ENCODE assay signal across 19 cellular contexts in the genomic region with DNA sequence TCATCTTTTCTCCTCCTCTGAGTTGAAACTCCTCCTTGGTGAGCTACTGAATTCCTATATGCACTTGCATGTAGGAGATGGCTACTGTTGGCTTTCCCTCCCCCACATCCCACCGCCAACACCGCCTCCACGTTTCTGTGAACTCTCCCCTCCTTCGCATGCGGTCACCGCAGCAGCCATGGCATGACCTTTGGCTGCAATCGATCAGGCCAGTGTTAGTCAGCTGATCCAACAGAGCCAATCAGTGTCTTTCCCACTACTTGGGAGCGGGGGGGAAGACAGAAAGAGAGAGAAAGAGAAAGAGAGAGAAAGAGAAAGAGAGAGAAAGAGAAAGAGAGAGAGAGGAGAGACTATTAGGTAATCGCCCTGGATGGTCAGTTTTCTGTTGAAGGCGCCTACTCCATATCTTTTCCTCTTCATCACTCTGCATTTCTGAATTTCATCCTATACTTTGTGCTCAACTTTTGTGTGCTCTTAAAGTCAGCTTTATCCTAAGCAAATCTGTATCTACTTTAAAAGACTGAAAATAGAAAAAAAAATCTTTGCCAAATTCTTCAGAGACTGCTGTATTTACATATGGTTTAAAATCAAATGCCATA. TPM values are rescaled to one million over a fixed set of nuclear protein-coding genes. Genes with fewer than 3 reads are reported as not detected.
A peak's percentile ranks its signal among the peaks of the same experiment; 100 is the strongest.
DNase-seq lines count a peak whose midpoint lies in the region; ATAC-seq, FAIRE-seq and TF ChIP-seq lines count a peak whose summit lies in the region.
"Had no signal": no experiment of that assay in that cellular context is flagged by ENCODE, and none has a peak within 500 bp of the region (broad histone marks: within the 10 kb centered on the region; RNA-seq: fewer than 3 reads in every experiment).

No MANE protein-coding gene starts in this region.

- no peak overlapping the region for H3K56ac ChIP-seq in H1 (replicated peaks; ENCODE audit: insufficient read length, low read depth, low read length)

- no peaks in the 10 kb centered on the region for H3K36me3 Mint-ChIP-seq in stimulated activated naive CD8-positive, alpha-beta T cell treated with anti-CD3 and anti-CD28 coated beads, Interleukin-15, Interleukin-2, amounts not matched to agents 100 ng/mL and 50 ng/mL, for 24 hours (ENCODE audit: low read depth)
- no peaks in the 10 kb centered on the region for H3K36me3 Mint-ChIP-seq in activated naive CD4-positive, alpha-beta T cell treated with anti-CD3 and anti-CD28 coated beads for 36 hours (ENCODE audit: low read depth)
- H3K36me3 Mint-ChIP-seq in activated CD8-positive, alpha-beta memory T cell treated with anti-CD3 and anti-CD28 coated beads, Interleukin-2, amount 10 ng/mL, durations not matched to agents 7 days and 5 days = no peaks in the 10 kb centered on the region
- H3K36me3 Mint-ChIP-seq: CD8-positive, alpha-beta T cell had no signal

- CTCF ChIA-PET in H1 (lab: Charles Lee; ENCODE audit: partially characterized antibody) = interaction anchor here (0.7 kb wide), 3 partner anchors 8 to 111 kb away, joined by 3 to 5 read pairs (median 4); no protein-coding TSS in a partner anchor
- CTCF ChIA-PET in activated naive CD4-positive, alpha-beta T cell treated with anti-CD3 and anti-CD28 coated beads for 36 hours (lab: Charles Lee) = no interaction called here
- CTCF ChIA-PET in activated CD8-positive, alpha-beta memory T cell treated with anti-CD3 and anti-CD28 coated beads, Interleukin-2, amount 10 ng/mL, durations not matched to agents 7 days and 5 days (lab: Charles Lee) = interaction anchor here (1.1 kb wide), 2 partner anchors 9 to 20 kb away, joined by 3 to 4 read pairs; no protein-coding TSS in a partner anchor

- H3K14ac ChIP-seq in H1 (ENCODE audit: insufficient read length) = no peak overlapping the region

- no peaks in the 10 kb centered on the region for H3K23me2 ChIP-seq in H1 (ENCODE audit: low read depth, low read length)

- H3K4me3 ChIP-seq in H1 (ENCODE audit: extremely low read depth in 1 of 4, insufficient read depth in 2 of 4, low read depth in 3 of 4, low read length in 4 of 4) = no peak overlapping the region
- peak overlapping the region in 2 of 3 donors; percentile 35 to 56 for H3K4me3 ChIP-seq in liver (ENCODE audit: low read depth in 1 of 3, low read length in 3 of 3)
- H3K4me3 ChIP-seq: SK-N-MC had no signal

- H3K27ac ChIP-seq in H1 (ENCODE audit: low read depth, low read length) = no peak overlapping the region
- peak overlapping the region; percentile 58 to 66 for H3K27ac ChIP-seq in liver (ENCODE audit: low read depth in 1 of 2, low read length in 2 of 2)
- H3K27ac ChIP-seq: SK-N-MC had no signal

- no peak for TF ChIP-seq CTCF in H1 (IDR thresholded peaks at IDR 0.05; ENCODE audit: control extremely low read depth in 1 of 3, insufficient read depth in 1 of 3, low read depth in 1 of 3, low read length in 3 of 3)
- no peak for TF ChIP-seq CTCF in liver (IDR thresholded peaks at IDR 0.05; ENCODE audit: low read depth, low read length, missing input control)

- no peaks in the 10 kb centered on the region for H3K4me1 ChIP-seq in H1 (replicated peaks in 1 of 4; ENCODE audit: control insufficient read depth in 3 of 4, insufficient read depth in 4 of 4, low read length in 3 of 4)
- peaks cover 0 to 4% (median 0%) of the 10 kb centered on the region in 4 donors for H3K4me1 ChIP-seq in liver (ENCODE audit: control insufficient read depth in 4 of 4, insufficient read depth in 4 of 4, low read length in 3 of 4)

- H3K79me1 ChIP-seq in H1 (ENCODE audit: low read depth, low read length) = no peaks in the 10 kb centered on the region

- no peaks in the 10 kb centered on the region for H3K9me3 ChIP-seq in H1 (ENCODE audit: insufficient read depth in 2 of 2, low read depth in 1 of 2, low read length in 1 of 2)
- no peaks in the 10 kb centered on the region for H3K9me3 ChIP-seq in liver (ENCODE audit: control insufficient read depth in 4 of 4, low read length in 3 of 4)

- no peak overlapping the region for H3K9ac ChIP-seq in H1 (replicated peaks in 1 of 4; ENCODE audit: extremely low read depth in 1 of 4, low read depth in 3 of 4, low read length in 3 of 4)
- peak overlapping the region in 1 of 2 donors; percentile 42 for H3K9ac ChIP-seq in liver (ENCODE audit: low read depth in 1 of 2, low read length in 2 of 2)

- H3K36me3 ChIP-seq in H1 (ENCODE audit: control insufficient read depth in 2 of 4, insufficient read depth in 4 of 4, low read length in 3 of 4) = no peaks in the 10 kb centered on the region
- no peaks in the 10 kb centered on the region for H3K36me3 ChIP-seq in liver (ENCODE audit: control insufficient read depth in 4 of 4, insufficient read depth in 3 of 4, low read depth in 1 of 4, low read length in 3 of 4)

- no peak for FAIRE-seq in H1 (lab: Jason Lieb, UNC)
- FAIRE-seq: G401.6, RCC 7860 had no signal

- peak overlapping the region; percentile 38 for H3K27ac Mint-ChIP-seq in stimulated activated naive CD8-positive, alpha-beta T cell treated with anti-CD3 and anti-CD28 coated beads, Interleukin-15, Interleukin-2, amounts not matched to agents 100 ng/mL and 50 ng/mL, for 24 hours
- no peak overlapping the region for H3K27ac Mint-ChIP-seq in stimulated activated naive CD8-positive, alpha-beta T cell treated with anti-CD3 and anti-CD28 coated beads, Interleukin-15, amount 100 ng/mL, for 72 hours
- H3K27ac Mint-ChIP-seq in activated naive CD4-positive, alpha-beta T cell treated with anti-CD3 and anti-CD28 coated beads for 36 hours = no peak overlapping the region
- H3K27ac Mint-ChIP-seq in activated CD8-positive, alpha-beta memory T cell treated with anti-CD3 and anti-CD28 coated beads, Interleukin-2, amount 10 ng/mL, durations not matched to agents 7 days and 5 days = no peak overlapping the region
- H3K27ac Mint-ChIP-seq: CD8-positive, alpha-beta T cell had no signal

- no peak overlapping the region for H2BK12ac ChIP-seq in H1 (ENCODE audit: low read depth, low read length)

- POLR2A ChIA-PET in H1 (lab: Charles Lee; ENCODE audit: partially characterized antibody) = interaction anchor here (0.7 to 1.6 kb wide), 3 partner anchors 18 to 110 kb away, joined by 3 read pairs; no protein-coding TSS in a partner anchor

- TF ChIP-seq RAD21 in H1 (IDR thresholded peaks at IDR 0.05 in 1 of 2, conservative IDR thresholded peaks at IDR 0.05 in 1 of 2; ENCODE audit: low read depth in 2 of 2, low read length in 2 of 2) (no peak), liver (IDR thresholded peaks at IDR 0.05) (peak; percentile 31 to 38)

- no peak overlapping the region for H2AK5ac ChIP-seq in H1 (ENCODE audit: low read depth, low read length)

- no peak overlapping the region for H4K5ac ChIP-seq in H1 (ENCODE audit: insufficient read length, low read depth, low read length)

- H2AFZ ChIP-seq in H1 (ENCODE audit: low read length) = no peak overlapping the region

- H3K79me2 ChIP-seq in H1 (ENCODE audit: control insufficient read depth in 1 of 2, insufficient read depth in 2 of 2, low read length in 2 of 2) = no peaks in the 10 kb centered on the region

- DNase-seq in stimulated activated naive CD8-positive, alpha-beta T cell treated with anti-CD3 and anti-CD28 coated beads, Interleukin-15, amount 100 ng/mL, for 72 hours = no peak
- no peak for DNase-seq in H1 (ENCODE audit: low read depth in 1 of 2, low spot score in 2 of 2)
- no peak for DNase-seq in activated naive CD4-positive, alpha-beta T cell treated with anti-CD3 and anti-CD28 coated beads for 36 hours
- DNase-seq in activated CD8-positive, alpha-beta memory T cell treated with anti-CD3 and anti-CD28 coated beads, Interleukin-2, amount 10 ng/mL, durations not matched to agents 7 days and 5 days = no peak
- no peak for DNase-seq in activated effector memory CD4-positive, alpha-beta T cell treated with Interleukin-2 at 50 U/mL for 16 hours
- DNase-seq: 8988T; CD8-positive, alpha-beta T cell; DND-41; NCI-H1048; NCI-H1694; NCI-H524; Right ventricle myocardium superior had no signal

- peak overlapping the region; percentile 65 for H4K91ac ChIP-seq in H1 (replicated peaks; ENCODE audit: insufficient read length, low read length)

- no peak overlapping the region for H2BK120ac ChIP-seq in H1 (replicated peaks; ENCODE audit: low read depth, low read length)

- no peaks in the 10 kb centered on the region for H3K9me3 Mint-ChIP-seq in stimulated activated naive CD8-positive, alpha-beta T cell treated with anti-CD3 and anti-CD28 coated beads, Interleukin-15, Interleukin-2, amounts not matched to agents 100 ng/mL and 50 ng/mL, for 24 hours
- H3K9me3 Mint-ChIP-seq in stimulated activated naive CD8-positive, alpha-beta T cell treated with anti-CD3 and anti-CD28 coated beads, Interleukin-15, amount 100 ng/mL, for 72 hours = no peaks in the 10 kb centered on the region
- no peaks in the 10 kb centered on the region for H3K9me3 Mint-ChIP-seq in activated naive CD4-positive, alpha-beta T cell treated with anti-CD3 and anti-CD28 coated beads for 36 hours
- H3K9me3 Mint-ChIP-seq in activated CD8-positive, alpha-beta memory T cell treated with anti-CD3 and anti-CD28 coated beads, Interleukin-2, amount 10 ng/mL, durations not matched to agents 7 days and 5 days (ENCODE audit: low read depth) = no peaks in the 10 kb centered on the region
- H3K9me3 Mint-ChIP-seq: CD8-positive, alpha-beta T cell had no signal

- H3K4me3 Mint-ChIP-seq in stimulated activated naive CD8-positive, alpha-beta T cell treated with anti-CD3 and anti-CD28 coated beads, Interleukin-15, Interleukin-2, amounts not matched to agents 100 ng/mL and 50 ng/mL, for 24 hours = no peak overlapping the region
- no peak overlapping the region for H3K4me3 Mint-ChIP-seq in stimulated activated naive CD8-positive, alpha-beta T cell treated with anti-CD3 and anti-CD28 coated beads, Interleukin-15, amount 100 ng/mL, for 72 hours
- no peak overlapping the region for H3K4me3 Mint-ChIP-seq in activated naive CD4-positive, alpha-beta T cell treated with anti-CD3 and anti-CD28 coated beads for 36 hours
- no peak overlapping the region for H3K4me3 Mint-ChIP-seq in activated CD8-positive, alpha-beta memory T cell treated with anti-CD3 and anti-CD28 coated beads, Interleukin-2, amount 10 ng/mL, durations not matched to agents 7 days and 5 days
- H3K4me3 Mint-ChIP-seq: CD8-positive, alpha-beta T cell had no signal

- H2BK15ac ChIP-seq in H1 (ENCODE audit: low read length) = no peak overlapping the region

- no peak overlapping the region for H2BK20ac ChIP-seq in H1 (ENCODE audit: low read length)

- H3K4me1 Mint-ChIP-seq in stimulated activated naive CD8-positive, alpha-beta T cell treated with anti-CD3 and anti-CD28 coated beads, Interleukin-15, Interleukin-2, amounts not matched to agents 100 ng/mL and 50 ng/mL, for 24 hours (ENCODE audit: low read depth) = no peaks in the 10 kb centered on the region
- H3K4me1 Mint-ChIP-seq in stimulated activated naive CD8-positive, alpha-beta T cell treated with anti-CD3 and anti-CD28 coated beads, Interleukin-15, amount 100 ng/mL, for 72 hours = no peaks in the 10 kb centered on the region
- H3K4me1 Mint-ChIP-seq in activated naive CD4-positive, alpha-beta T cell treated with anti-CD3 and anti-CD28 coated beads for 36 hours (ENCODE audit: low read depth) = no peaks in the 10 kb centered on the region
- no peaks in the 10 kb centered on the region for H3K4me1 Mint-ChIP-seq in activated CD8-positive, alpha-beta memory T cell treated with anti-CD3 and anti-CD28 coated beads, Interleukin-2, amount 10 ng/mL, durations not matched to agents 7 days and 5 days

- H4K20me1 ChIP-seq in H1 (replicated peaks in 1 of 2; ENCODE audit: control insufficient read depth in 1 of 2, insufficient read depth in 2 of 2, low read length in 2 of 2) = no peaks in the 10 kb centered on the region

- H4K8ac ChIP-seq in H1 (ENCODE audit: extremely low read depth, insufficient read depth, low read length) = no peak overlapping the region

- intact Hi-C loops in activated naive CD4-positive, alpha-beta T cell treated with anti-CD3 and anti-CD28 coated beads for 36 hours (cut with micrococcal nuclease) = no loop called here

- peaks cover 14% of the 10 kb centered on the region for H3K27me3 Mint-ChIP-seq in stimulated activated naive CD8-positive, alpha-beta T cell treated with anti-CD3 and anti-CD28 coated beads, Interleukin-15, Interleukin-2, amounts not matched to agents 100 ng/mL and 50 ng/mL, for 24 hours
- peaks cover 7% of the 10 kb centered on the region for H3K27me3 Mint-ChIP-seq in stimulated activated naive CD8-positive, alpha-beta T cell treated with anti-CD3 and anti-CD28 coated beads, Interleukin-15, amount 100 ng/mL, for 72 hours
- H3K27me3 Mint-ChIP-seq in activated naive CD4-positive, alpha-beta T cell treated with anti-CD3 and anti-CD28 coated beads for 36 hours (ENCODE audit: low read depth) = peaks cover 2% of the 10 kb centered on the region
- H3K27me3 Mint-ChIP-seq in activated CD8-positive, alpha-beta memory T cell treated with anti-CD3 and anti-CD28 coated beads, Interleukin-2, amount 10 ng/mL, durations not matched to agents 7 days and 5 days = peaks cover 40% of the 10 kb centered on the region

- 77% methylated on average over 8 of the region's 10 CpGs; no CpG with 5 or more reads in 1 of the 2 experiments for WGBS in H1 (ENCODE audit: extremely low coverage in 1 of 2, insufficient coverage in 1 of 2, insufficient read length in 1 of 2, insufficient replicate concordance in 2 of 2, low coverage in 1 of 2, low lambda C conversion rate in 2 of 2, missing lambda C conversion rate in 1 of 2), 2 experiments
- 35% methylated on average over 10 of the region's 10 CpGs for WGBS in liver

- no peak overlapping the region for H2BK5ac ChIP-seq in H1 (ENCODE audit: low read depth, low read length)

- H3K27me3 ChIP-seq in H1 (replicated peaks in 1 of 4; ENCODE audit: control insufficient read depth in 3 of 4, extremely low read depth in 1 of 4, insufficient read depth in 3 of 4, low read length in 3 of 4) (no peaks in the 10 kb centered on the region; a peak in 1 of 7 replicates), liver (ENCODE audit: control insufficient read depth in 4 of 4, insufficient read depth in 4 of 4, low read length in 3 of 4) (no peaks in the 10 kb centered on the region)

- no peak overlapping the region for H3K4me2 ChIP-seq in H1 (ENCODE audit: insufficient read depth in 1 of 2, low read depth in 2 of 2, low read length in 2 of 2)

- H3K4ac ChIP-seq in H1 (replicated peaks; ENCODE audit: insufficient read length, low read depth, low read length) = no peak overlapping the region

- no peak overlapping the region for H3K18ac ChIP-seq in H1 (ENCODE audit: extremely low read depth, low read length)

- no peak for TF ChIP-seq EP300 in H1 (IDR thresholded peaks at IDR 0.05; ENCODE audit: borderline replicate concordance in 1 of 2, low read depth in 2 of 2, low read length in 2 of 2)

- ATAC-seq in stimulated activated naive CD8-positive, alpha-beta T cell treated with anti-CD3 and anti-CD28 coated beads, Interleukin-15, amount 100 ng/mL, for 72 hours = no peak
- ATAC-seq in HG03159 (IDR thresholded peaks at IDR 0.05; ENCODE audit: unreplicated experiment) = no peak
- ATAC-seq in activated CD8-positive, alpha-beta memory T cell treated with anti-CD3 and anti-CD28 coated beads, Interleukin-2, amount 10 ng/mL, durations not matched to agents 7 days and 5 days = no peak
- ATAC-seq: CD8-positive, alpha-beta T cell had no signal

- no peak overlapping the region for H3K23ac ChIP-seq in H1 (ENCODE audit: insufficient read length)

- TF ChIP-seq POLR2A in H1 (IDR thresholded peaks at IDR 0.05; ENCODE audit: control extremely low read depth in 1 of 2, low read depth in 2 of 2, low read length in 2 of 2) = no peak

RNA-seq across cellular contexts. Expression of a gene that starts 22.7 kb away (rescaled TPM):
- 8.6 and 10.8 TPM in 2 replicates for total RNA-seq in H1 (2021; fragmentation: NEBNext Ultra II Directional; extraction: Animal tissue kit (Norgen Biotek cat#: 25700))
- polyA plus RNA-seq in H1 (2011; rRNA removed) = 14.5 and 16.1 TPM in 2 replicates
- 16.1 TPM for polyA plus RNA-seq in H1 (2011; cell fraction: cytosol; rRNA removed)
- 29.5 TPM for polyA plus RNA-seq in H1 (2011; cell fraction: nucleus; rRNA removed)
- 7.0 to 16.3 TPM (median 14.5 TPM) in 4 replicates for polyA plus RNA-seq in H1 (2012, experiment 1 of 2)
- 11.2 TPM for polyA plus RNA-seq in H1 (2012, experiment 2 of 2)
- 9.1 TPM for polyA plus RNA-seq in H1 (2013, experiment 1 of 2)
- 8.6 TPM for polyA plus RNA-seq in H1 (2013, experiment 2 of 2)
- polyA minus RNA-seq in H1 (2011; rRNA and poly(A)+ RNA removed) = 3.9 and 4.1 TPM in 2 replicates
- 5.0 TPM for polyA minus RNA-seq in H1 (2011; cell fraction: cytosol; rRNA and poly(A)+ RNA removed)
- polyA minus RNA-seq in H1 (2011; cell fraction: nucleus; rRNA and poly(A)+ RNA removed) = 4.8 TPM
- total RNA-seq in liver = 100 to 1,000 TPM; 127 to 401 TPM
- polyA plus RNA-seq in liver = 100 to 1,000 TPM; 541 to 728 TPM
- 1 to 10 TPM in 1 of 2 experiments, under 1 TPM in 1; 0.64 to 1.5 TPM for total RNA-seq in activated naive CD4-positive, alpha-beta T cell treated with anti-CD3 and anti-CD28 coated beads for 36 hours
- total RNA-seq in activated CD8-positive, alpha-beta memory T cell treated with anti-CD3 and anti-CD28 coated beads, Interleukin-2, amount 10 ng/mL, durations not matched to agents 7 days and 5 days = under 1 TPM; 0.35 to 0.38 TPM

RNA-seq across cellular contexts. Expression of a gene that starts 41.8 kb away (rescaled TPM):
- not detected in 2 replicates for total RNA-seq in H1 (2021; fragmentation: NEBNext Ultra II Directional; extraction: Animal tissue kit (Norgen Biotek cat#: 25700))
- polyA plus RNA-seq in H1 (2011; rRNA removed) = 0.61 and 0.91 TPM in 2 replicates
- 0.49 TPM for polyA plus RNA-seq in H1 (2011; cell fraction: cytosol; rRNA removed)
- 0.51 TPM for polyA plus RNA-seq in H1 (2011; cell fraction: nucleus; rRNA removed)
- polyA plus RNA-seq in H1 (2012, experiment 1 of 2) = 0.52 to 0.74 TPM (median 0.57 TPM) in 3 of 4 replicates, not detected in the other
- not detected for polyA plus RNA-seq in H1 (2012, experiment 2 of 2)
- 0.20 TPM for polyA plus RNA-seq in H1 (2013, experiment 1 of 2)
- 0.11 TPM for polyA plus RNA-seq in H1 (2013, experiment 2 of 2)
- polyA minus RNA-seq in H1 (2011; rRNA and poly(A)+ RNA removed) = not detected in 2 replicates
- polyA minus RNA-seq in H1 (2011; cell fraction: cytosol; rRNA and poly(A)+ RNA removed) = not detected
- polyA minus RNA-seq in H1 (2011; cell fraction: nucleus; rRNA and poly(A)+ RNA removed) = not detected
- total RNA-seq in liver = 100 to 1,000 TPM; 188 to 336 TPM
- polyA plus RNA-seq in liver = 100 to 1,000 TPM; 650 to 657 TPM
- total RNA-seq in activated naive CD4-positive, alpha-beta T cell treated with anti-CD3 and anti-CD28 coated beads for 36 hours = not detected
- not detected for total RNA-seq in activated CD8-positive, alpha-beta memory T cell treated with anti-CD3 and anti-CD28 coated beads, Interleukin-2, amount 10 ng/mL, durations not matched to agents 7 days and 5 days
- total RNA-seq: CD8-positive, alpha-beta T cell had no signal
- polyA plus RNA-seq: BJ had no signal

Comparison
In these comparisons a context has a peak if more than half of its experiments do, and no peak if none do; other contexts are left out.
1. H3K4me3 ChIP-seq: peak in liver (2 of 3); none in H1 (0 of 4).
2. RNA of a gene that starts 22.7 kb away (total RNA-seq): 127 to 401 TPM in liver; 8.6 to 10.8 TPM in H1, 0.64 to 1.5 TPM in activated naive CD4-positive, alpha-beta T cell treated with anti-CD3 and anti-CD28 coated beads for 36 hours and 0.35 to 0.38 TPM in activated CD8-positive, alpha-beta memory T cell treated with anti-CD3 and anti-CD28 coated beads, Interleukin-2, amount 10 ng/mL, durations not matched to agents 7 days and 5 days; every median in the first group is over 10 times any median in the second.
3. RNA of a gene that starts 41.8 kb away (total RNA-seq): 188 to 336 TPM in liver; not detected in H1, not detected in activated naive CD4-positive, alpha-beta T cell treated with anti-CD3 and anti-CD28 coated beads for 36 hours and not detected in activated CD8-positive, alpha-beta memory T cell treated with anti-CD3 and anti-CD28 coated beads, Interleukin-2, amount 10 ng/mL, durations not matched to agents 7 days and 5 days; every median in the first group is over 100 times any median in the second.